In the genomic region with DNA sequence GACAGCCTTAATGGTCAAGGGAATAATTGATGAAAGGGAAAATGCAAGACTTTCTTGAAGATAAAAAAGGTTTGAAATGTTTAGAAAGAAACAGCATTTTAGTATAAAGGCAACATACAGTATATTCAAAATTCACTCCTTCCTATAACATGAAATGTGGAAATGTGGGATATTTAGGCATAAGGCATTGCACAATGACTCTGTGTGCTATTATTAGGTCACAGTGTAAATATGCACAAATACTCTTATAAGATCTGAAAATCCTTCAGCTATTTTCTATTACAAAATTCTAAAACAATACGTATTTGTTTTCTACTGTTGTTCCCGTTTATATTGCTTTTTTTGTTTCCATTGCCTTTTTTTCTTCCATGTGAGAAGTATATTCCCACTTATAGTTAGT, we compare ENCODE assay signal across 21 cellular contexts.
"Had no signal": no experiment of that assay in that cellular context is flagged by ENCODE, and none has a peak within 500 bp of the region (broad histone marks: within the 10 kb centered on the region; RNA-seq: fewer than 3 reads in every experiment).

No MANE protein-coding gene starts in this region.

- H3K4me1 Mint-ChIP-seq: stimulated activated effector memory CD8-positive, alpha-beta T cell treated with anti-CD3 and anti-CD28 coated beads, Interleukin-12 subunit alpha, Interleukin-12 subunit beta, amount 100 ng/mL, for 72 hours had no signal

- H3K4me1 ChIP-seq: right atrium auricular region, transverse colon had no signal

- H3K9me3 Mint-ChIP-seq: naive thymus-derived CD8-positive, alpha-beta T cell; neural crest cell; stimulated activated effector memory CD8-positive, alpha-beta T cell treated with anti-CD3 and anti-CD28 coated beads, Interleukin-12 subunit alpha, Interleukin-12 subunit beta, amount 100 ng/mL, for 72 hours; stimulated activated naive CD8-positive, alpha-beta T cell treated with anti-CD3 and anti-CD28 coated beads, Interleukin-15, Interleukin-2, amounts not matched to agents 100 ng/mL and 50 ng/mL, for 24 hours had no signal

- H3K4me3 Mint-ChIP-seq: naive thymus-derived CD8-positive, alpha-beta T cell; neural crest cell; stimulated activated effector memory CD8-positive, alpha-beta T cell treated with anti-CD3 and anti-CD28 coated beads, Interleukin-12 subunit alpha, Interleukin-12 subunit beta, amount 100 ng/mL, for 72 hours; stimulated activated naive CD8-positive, alpha-beta T cell treated with anti-CD3 and anti-CD28 coated beads, Interleukin-15, Interleukin-2, amounts not matched to agents 100 ng/mL and 50 ng/mL, for 24 hours had no signal

- H3K27ac ChIP-seq: dorsolateral prefrontal cortex, epithelial cell of prostate, esophagus muscularis mucosa, hepatocyte, right atrium auricular region, thoracic aorta, transverse colon had no signal

- H3K9me3 ChIP-seq: esophagus muscularis mucosa, mucosa of descending colon, right atrium auricular region, thoracic aorta, transverse colon had no signal

- H3K36me3 Mint-ChIP-seq: stimulated activated effector memory CD8-positive, alpha-beta T cell treated with anti-CD3 and anti-CD28 coated beads, Interleukin-12 subunit alpha, Interleukin-12 subunit beta, amount 100 ng/mL, for 72 hours had no signal

- H3K27me3 Mint-ChIP-seq: naive thymus-derived CD8-positive, alpha-beta T cell; stimulated activated naive CD8-positive, alpha-beta T cell treated with anti-CD3 and anti-CD28 coated beads, Interleukin-15, Interleukin-2, amounts not matched to agents 100 ng/mL and 50 ng/mL, for 24 hours had no signal

- H3K27me3 ChIP-seq: dorsolateral prefrontal cortex, esophagus muscularis mucosa, hepatocyte, right atrium auricular region, transverse colon had no signal

- H3K27ac Mint-ChIP-seq: naive thymus-derived CD8-positive, alpha-beta T cell; stimulated activated effector memory CD8-positive, alpha-beta T cell treated with anti-CD3 and anti-CD28 coated beads, Interleukin-12 subunit alpha, Interleukin-12 subunit beta, amount 100 ng/mL, for 72 hours; stimulated activated naive CD8-positive, alpha-beta T cell treated with anti-CD3 and anti-CD28 coated beads, Interleukin-15, Interleukin-2, amounts not matched to agents 100 ng/mL and 50 ng/mL, for 24 hours had no signal

- H3K4me3 ChIP-seq: dorsolateral prefrontal cortex, esophagus muscularis mucosa, hepatocyte, mucosa of descending colon, right atrium auricular region, smooth muscle cell, thoracic aorta, transverse colon had no signal

- DNase-seq: central memory CD4-positive, alpha-beta T cell; cortex of kidney; dorsolateral prefrontal cortex; effector memory CD4-positive, alpha-beta T cell; foreskin melanocyte; head of caudate nucleus; mammary epithelial cell; mucosa of descending colon; naive thymus-derived CD8-positive, alpha-beta T cell; stimulated activated CD4-positive, alpha-beta T cell treated with anti-CD3 and anti-CD28 coated beads, Interleukin-4, amount 100 ng/mL, for 1 hour; stimulated activated CD8-positive, alpha-beta memory T cell treated with anti-CD3 and anti-CD28 coated beads, Interleukin-4, amount 100 ng/mL, for 48 hours; transverse colon had no signal

- ATAC-seq: mucosa of descending colon; naive thymus-derived CD8-positive, alpha-beta T cell; stimulated activated effector memory CD8-positive, alpha-beta T cell treated with anti-CD3 and anti-CD28 coated beads, Interleukin-12 subunit alpha, Interleukin-12 subunit beta, amount 100 ng/mL, for 72 hours had no signal

- H3K36me3 ChIP-seq: esophagus muscularis mucosa, right atrium auricular region, thoracic aorta, transverse colon had no signal
